Comparison of ENCODE assay signal across 2 cellular contexts in genomic region chr15:61364871-61365270, GRCh38.
TF ChIP-seq lines count a peak whose summit lies in the region.

No MANE protein-coding gene starts in this region.

TF ChIP-seq in WTC11, 78 proteins besides CTCF, POLR2A, EP300 and RAD21:
- TF ChIP-seq FOXP4 (CRISPR knock-in tag; IDR thresholded peaks at IDR 0.05) (peak; percentile 21; the same call in 1 of the 2 replicates), RELA (CRISPR knock-in tag; IDR thresholded peaks at IDR 0.05; ENCODE audit: borderline replicate concordance) (no peak), NFE2L1 (CRISPR knock-in tag; IDR thresholded peaks at IDR 0.05) (0 out of 2 replicates have a peak, but pooled peaks have one; percentile 21), ZNF423 (CRISPR knock-in tag; IDR thresholded peaks at IDR 0.05) (peak; percentile 97), USF1 (CRISPR knock-in tag; IDR thresholded peaks at IDR 0.05) (0 out of 2 replicates have a peak, but pooled peaks have one; percentile 11), TEAD1 (CRISPR knock-in tag; IDR thresholded peaks at IDR 0.05) (peak; percentile 77; the same call in 1 of the 2 replicates), ZBTB43 (CRISPR knock-in tag; IDR thresholded peaks at IDR 0.05) (0 out of 2 replicates have a peak, but pooled peaks have one; percentile 53), ATF2 (CRISPR knock-in tag; IDR thresholded peaks at IDR 0.05; ENCODE audit: borderline replicate concordance, low read depth) (no peak), SMAD3 (CRISPR knock-in tag; IDR thresholded peaks at IDR 0.05; ENCODE audit: borderline replicate concordance) (0 out of 2 replicates have a peak, but pooled peaks have one; percentile 26), ELF4 (CRISPR knock-in tag; IDR thresholded peaks at IDR 0.05; ENCODE audit: low read depth) (no peak), FOXP1 (CRISPR knock-in tag; IDR thresholded peaks at IDR 0.05; ENCODE audit: borderline replicate concordance) (peak; percentile 84; the same call in 1 of the 2 replicates), MYBL2 (CRISPR knock-in tag; IDR thresholded peaks at IDR 0.05) (no peak), MAX (CRISPR knock-in tag; IDR thresholded peaks at IDR 0.05) (0 out of 2 replicates have a peak, but pooled peaks have one; percentile 18), ZNF281 (CRISPR knock-in tag; IDR thresholded peaks at IDR 0.05) (peak; percentile 85; the same call in 1 of the 2 replicates), SP1 (CRISPR knock-in tag; conservative IDR thresholded peaks at IDR 0.05) (peak; percentile 57)

TF ChIP-seq in HepG2, 621 proteins besides CTCF, POLR2A, EP300 and RAD21 (continued from another document):
- TF ChIP-seq ZNF281 (CRISPR knock-in tag; IDR thresholded peaks at IDR 0.05; ENCODE audit: borderline replicate concordance): peak; percentile 55; the same call in 1 of the 2 replicates
- no peak for TF ChIP-seq ZNF44 (CRISPR knock-in tag; IDR thresholded peaks at IDR 0.05)
TF ChIP-seq in HepG2: peak in this region for 2.
